ENCODE assay signal across 8 cellular contexts in genomic region chr4:158209825-158210807, GRCh38. TPM values are rescaled to one million over a fixed set of nuclear protein-coding genes. Genes with fewer than 3 reads are reported as not detected.
DNase-seq lines count a peak whose midpoint lies in the region; ATAC-seq and TF ChIP-seq lines count a peak whose summit lies in the region.

TMEM144 (plus strand) TSS chr4:158210486; CDS start chr4:158212668, 2,182 bp downstream.

- no peak for TF ChIP-seq CTCF in fibroblast of the aortic adventitia (IDR thresholded peaks at IDR 0.05; ENCODE audit: insufficient read depth, low read length)

- peak; percentile 17 to 43 for DNase-seq in activated CD4-positive, alpha-beta T cell treated with anti-CD3 and anti-CD28 coated beads for 24 hours (ENCODE audit: low read depth in 2 of 2)
- DNase-seq in activated CD4-positive, alpha-beta T cell treated with anti-CD3 and anti-CD28 coated beads for 1 hour, result no peak
- DNase-seq in NCI-H774 (lab: John Stamatoyannopoulos, UW) (peak; percentile 65), fibroblast of the aortic adventitia (ENCODE audit: low read depth) (peak; percentile 82)
- DNase-seq in naive thymus-derived CD4-positive, alpha-beta T cell, result peak in 4 of 9 donors; percentile 9 to 52 (median 16)

- H3K9ac ChIP-seq in stomach smooth muscle (ENCODE audit: low read length in 2 of 2), result peak within 1 kb of the TSS; percentile 60 to 61

- H3K4me1 Mint-ChIP-seq in activated T-helper 17 cell treated with anti-CD3 and anti-CD28 coated beads, Interleukin-2, amount 50 U/mL, for 72 hours, result peaks cover 7% of the 10 kb centered on the region
- peaks cover 9 to 22% (median 19%) of the 10 kb centered on the region in 7 donors for H3K4me1 Mint-ChIP-seq in naive thymus-derived CD4-positive, alpha-beta T cell

- peak within 1 kb of the TSS; percentile 62 for H3K4me3 ChIP-seq in fibroblast of the aortic adventitia (ENCODE audit: low read depth, low read length)
- H3K4me3 ChIP-seq in naive thymus-derived CD4-positive, alpha-beta T cell (ENCODE audit: low read length), result peak within 1 kb of the TSS; percentile 11
- H3K4me3 ChIP-seq in stomach smooth muscle (ENCODE audit: low read length in 2 of 2), result peak within 1 kb of the TSS; percentile 66 to 74

- intact Hi-C loops in naive thymus-derived CD4-positive, alpha-beta T cell (cut with micrococcal nuclease), result no loop called here

- H3K4me1 ChIP-seq in naive thymus-derived CD4-positive, alpha-beta T cell (ENCODE audit: control insufficient read depth in 2 of 2, insufficient read depth in 2 of 2, low read length in 2 of 2), result no peaks in the 10 kb centered on the region
- peaks cover 5% of the 10 kb centered on the region for H3K4me1 ChIP-seq in stomach smooth muscle (ENCODE audit: control insufficient read depth, insufficient read depth, low read length)

- H3K27me3 ChIP-seq in naive thymus-derived CD4-positive, alpha-beta T cell (ENCODE audit: control insufficient read depth in 2 of 2, insufficient read depth in 2 of 2, low read length in 2 of 2), result no peaks in the 10 kb centered on the region
- no peaks in the 10 kb centered on the region for H3K27me3 ChIP-seq in stomach smooth muscle (ENCODE audit: control insufficient read depth in 1 of 2, insufficient read depth in 2 of 2, low read length in 2 of 2)

- H3K36me3 Mint-ChIP-seq in activated T-helper 17 cell treated with anti-CD3 and anti-CD28 coated beads, Interleukin-2, amount 50 U/mL, for 72 hours (ENCODE audit: low read depth), result no peaks in the 10 kb centered on the region
- no peaks in the 10 kb centered on the region for H3K36me3 Mint-ChIP-seq in naive thymus-derived CD4-positive, alpha-beta T cell

- peak within 1 kb of the TSS; percentile 83 for H3K4me3 Mint-ChIP-seq in activated T-helper 17 cell treated with anti-CD3 and anti-CD28 coated beads, Interleukin-2, amount 50 U/mL, for 72 hours
- H3K4me3 Mint-ChIP-seq in naive thymus-derived CD4-positive, alpha-beta T cell, result peak within 1 kb of the TSS; percentile 74 to 84 (median 81)

- H3K27ac ChIP-seq in naive thymus-derived CD4-positive, alpha-beta T cell (ENCODE audit: low read depth, low read length), result no peak within 1 kb of the TSS
- H3K27ac ChIP-seq in stomach smooth muscle (ENCODE audit: low read length), result peak within 1 kb of the TSS; percentile 82

- no peaks in the 10 kb centered on the region for H3K36me3 ChIP-seq in naive thymus-derived CD4-positive, alpha-beta T cell (ENCODE audit: control insufficient read depth in 2 of 3, insufficient read depth in 3 of 3, low read length in 3 of 3)
- H3K36me3 ChIP-seq in stomach smooth muscle (ENCODE audit: control insufficient read depth in 2 of 2, insufficient read depth in 2 of 2, low read length in 2 of 2), result no peaks in the 10 kb centered on the region

- peak within 1 kb of the TSS; percentile 67 for H3K27ac Mint-ChIP-seq in activated T-helper 17 cell treated with anti-CD3 and anti-CD28 coated beads, Interleukin-2, amount 50 U/mL, for 72 hours
- H3K27ac Mint-ChIP-seq in naive thymus-derived CD4-positive, alpha-beta T cell, result peak within 1 kb of the TSS in 2 of 9 donors; percentile 14 to 56

- CTCF ChIA-PET in naive thymus-derived CD4-positive, alpha-beta T cell (lab: Charles Lee), result no interaction called here

- peak; percentile 88 for ATAC-seq in HG02973 (IDR thresholded peaks at IDR 0.05; ENCODE audit: unreplicated experiment)
- peak; percentile 99 for ATAC-seq in activated T-helper 17 cell treated with anti-CD3 and anti-CD28 coated beads, Interleukin-2, amount 50 U/mL, for 72 hours (replicated peaks)
- ATAC-seq in naive thymus-derived CD4-positive, alpha-beta T cell, result peak; percentile 87

- POLR2A ChIA-PET in naive thymus-derived CD4-positive, alpha-beta T cell (lab: Charles Lee), result no interaction called here

- no peaks in the 10 kb centered on the region for H3K9me3 Mint-ChIP-seq in activated T-helper 17 cell treated with anti-CD3 and anti-CD28 coated beads, Interleukin-2, amount 50 U/mL, for 72 hours
- peaks cover 0 to 4% (median 0%) of the 10 kb centered on the region in 11 donors for H3K9me3 Mint-ChIP-seq in naive thymus-derived CD4-positive, alpha-beta T cell

- H3K9me3 ChIP-seq in naive thymus-derived CD4-positive, alpha-beta T cell (ENCODE audit: control insufficient read depth in 2 of 3, low read length in 3 of 3), result no peaks in the 10 kb centered on the region
- no peaks in the 10 kb centered on the region for H3K9me3 ChIP-seq in stomach smooth muscle (ENCODE audit: control insufficient read depth in 2 of 2, low read length in 2 of 2)

- H3K27me3 Mint-ChIP-seq in activated T-helper 17 cell treated with anti-CD3 and anti-CD28 coated beads, Interleukin-2, amount 50 U/mL, for 72 hours, result peaks cover 32% of the 10 kb centered on the region
- peaks cover 7 to 36% (median 28%) of the 10 kb centered on the region in 5 donors for H3K27me3 Mint-ChIP-seq in naive thymus-derived CD4-positive, alpha-beta T cell

RNA-seq across cellular contexts. Expression of gene TMEM144, which starts in this region (rescaled TPM):
- under 1 TPM; 0.32 to 0.69 TPM for total RNA-seq in activated T-helper 17 cell treated with anti-CD3 and anti-CD28 coated beads, Interleukin-2, amount 50 U/mL, for 72 hours
- 5.6 and 8.3 TPM in 2 replicates for total RNA-seq in fibroblast of the aortic adventitia (ENCODE audit: low replicate concordance)
- 1 to 10 TPM in 1 of 5 experiments, under 1 TPM in 3, not detected in 1; 0.34 to 3.4 (median 0.45) TPM for total RNA-seq in naive thymus-derived CD4-positive, alpha-beta T cell
- polyA plus RNA-seq in naive thymus-derived CD4-positive, alpha-beta T cell, result not detected

Comparison
In these comparisons a context has a peak if more than half of its experiments do, and no peak if none do; other contexts are left out.
1. Peak in ATAC-seq in activated T-helper 17 cell treated with anti-CD3 and anti-CD28 coated beads, Interleukin-2, amount 50 U/mL, for 72 hours; RNA of the gene not detected or under 1 TPM.
2. H3K4me3 ChIP-seq: peak in every context shown above with its lines; median percentile 70 in stomach smooth muscle; 62 in fibroblast of the aortic adventitia; 11 in naive thymus-derived CD4-positive, alpha-beta T cell.